Comparison of ENCODE assay signal across 28 cellular contexts in the genomic region with DNA sequence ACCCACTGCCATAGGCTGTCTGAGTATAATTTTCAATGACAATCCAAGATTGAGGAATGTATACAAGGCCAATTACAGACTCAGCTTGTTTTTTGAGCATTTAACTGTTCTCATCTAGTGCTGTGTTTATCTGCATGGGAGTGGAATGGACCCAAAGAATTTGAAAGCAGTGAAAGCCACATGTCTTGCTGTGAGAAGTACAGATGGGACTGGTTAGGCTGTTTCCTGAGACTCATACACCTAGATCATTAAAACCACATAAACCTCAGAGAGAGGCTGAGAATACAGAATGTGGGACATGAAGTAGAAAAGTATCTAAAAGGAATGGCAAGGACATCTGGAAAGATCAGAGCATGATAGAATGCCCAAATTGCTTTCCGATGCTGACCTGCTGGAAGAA.
DNase-seq lines count a peak whose midpoint lies in the region; ATAC-seq and TF ChIP-seq lines count a peak whose summit lies in the region.
"Had no signal": no experiment of that assay in that cellular context is flagged by ENCODE, and none has a peak within 500 bp of the region (broad histone marks: within the 10 kb centered on the region; RNA-seq: fewer than 3 reads in every experiment).

No MANE protein-coding gene starts in this region.

- DNase-seq in BJ (ENCODE audit: low read depth) (peak; percentile 88), astrocyte of the spinal cord (ENCODE audit: low read depth, low spot score) (peak; percentile 80), iris pigment epithelial cell (ENCODE audit: low read depth) (peak; percentile 2), LoVo (ENCODE audit: low spot score) (no peak), NCI-H524 treated with DMSO at 0.1 percent for 48 hours (lab: John Stamatoyannopoulos, UW) (no peak)
- peak; percentile 46 for DNase-seq in Jurkat, Clone E6-1 (ENCODE audit: low read depth, low spot score)
- DNase-seq: ACHN; activated CD4-positive, CD25-positive, alpha-beta regulatory T cell; activated CD8-positive, alpha-beta T cell treated with anti-CD3 and anti-CD28 coated beads for 36 hours; activated gamma-delta T cell; activated T-cell treated with anti-CD3 and anti-CD28 coated beads for 4 hours; adrenal gland; CD8-positive, alpha-beta memory T cell; DMS53; dorsolateral prefrontal cortex; foreskin keratinocyte; immature natural killer cell; left ventricle myocardium inferior; MG63; naive thymus-derived CD8-positive, alpha-beta T cell; NCI-H1436 treated with DMSO at 0.1 percent for 48 hours; NCI-H526; pancreas; stimulated activated CD8-positive, alpha-beta memory T cell treated with anti-CD3 and anti-CD28 coated beads, Interleukin-4, amount 100 ng/mL, for 48 hours; T1000 had no signal

- in situ Hi-C loops in astrocyte of the spinal cord (cut with HindIII; ENCODE audit: low sequenced_read_pairs): no loop called here

- CTCF ChIA-PET in BJ (lab: Yijun Ruan, JAX): interaction anchor here (0.7 kb wide), 1 partner anchor 39 kb away, joined by 3 read pairs; no protein-coding TSS in a partner anchor

- no peaks in the 10 kb centered on the region for H3K27me3 ChIP-seq in BJ (ENCODE audit: control insufficient read depth, insufficient read depth, low read length)
- H3K27me3 ChIP-seq: adrenal gland, dorsolateral prefrontal cortex, MG63 had no signal

- POLR2A ChIA-PET in BJ (lab: Charles Lee): no interaction called here

- ATAC-seq in GM18870 (IDR thresholded peaks at IDR 0.05; ENCODE audit: unreplicated experiment): no peak
- no peak for ATAC-seq in HG03039 (IDR thresholded peaks at IDR 0.05; ENCODE audit: unreplicated experiment)
- ATAC-seq: activated CD8-positive, alpha-beta T cell treated with anti-CD3 and anti-CD28 coated beads for 36 hours; foreskin keratinocyte; naive thymus-derived CD8-positive, alpha-beta T cell; pancreas; sciatic nerve had no signal

- H3K4me3 ChIP-seq in BJ (ENCODE audit: low read depth, low read length) (no peak overlapping the region), astrocyte of the spinal cord (ENCODE audit: low read depth, low read length) (no peak overlapping the region)
- no peak overlapping the region for H3K4me3 ChIP-seq in Jurkat, Clone E6-1 (ENCODE audit: low read length)
- H3K4me3 ChIP-seq: adrenal gland, dorsolateral prefrontal cortex, left ventricle myocardium inferior, MG63, pancreas had no signal

- no peak for TF ChIP-seq CTCF in BJ (IDR thresholded peaks at IDR 0.05; ENCODE audit: insufficient read depth, low read depth, low read length)
- no peak for TF ChIP-seq CTCF in astrocyte of the spinal cord (IDR thresholded peaks at IDR 0.05; ENCODE audit: low read depth, low read length)

- no peaks in the 10 kb centered on the region for H3K36me3 ChIP-seq in BJ (ENCODE audit: control insufficient read depth, insufficient read depth, low read length)
- H3K36me3 ChIP-seq: adrenal gland, left ventricle myocardium inferior, MG63, pancreas had no signal

Comparison
In these comparisons a context has a peak if more than half of its experiments do, and no peak if none do; other contexts are left out.
1. DNase-seq: peak in BJ (single experiment), Jurkat, Clone E6-1 (single experiment), astrocyte of the spinal cord (single experiment) and iris pigment epithelial cell (single experiment); none in LoVo (single experiment) and NCI-H524 treated with DMSO at 0.1 percent for 48 hours (single experiment).